37 cellular contexts compared by ENCODE assay signal in the genomic region with DNA sequence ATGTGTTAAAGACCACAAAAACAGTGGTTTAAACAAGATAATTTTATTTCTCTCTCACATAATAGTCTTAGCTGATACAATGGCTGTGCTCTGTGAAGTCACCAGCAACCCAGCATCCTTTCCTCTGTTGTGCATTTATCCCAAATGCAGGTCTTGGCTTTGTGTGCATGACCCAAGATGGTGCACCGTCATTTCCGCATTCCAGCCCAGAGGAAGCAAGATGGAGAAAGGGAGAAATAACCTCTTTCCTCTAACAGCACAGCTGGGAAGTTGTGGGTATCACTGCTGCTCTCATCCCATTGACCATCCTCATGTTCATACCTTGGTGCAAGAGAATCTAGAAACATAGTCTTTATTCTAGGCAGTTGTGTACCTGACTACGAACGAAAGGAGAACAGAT. TPM values are rescaled to one million over a fixed set of nuclear protein-coding genes. Genes with fewer than 3 reads are reported as not detected.
"Had no signal": no experiment of that assay in that cellular context is flagged by ENCODE, and none has a peak within 500 bp of the region (broad histone marks: within the 10 kb centered on the region; RNA-seq: fewer than 3 reads in every experiment).

No MANE protein-coding gene starts in this region.

- H3K4me1 ChIP-seq: adrenal gland, ascending aorta had no signal

- H3K27me3 ChIP-seq: adrenal gland, ascending aorta, body of pancreas, brain microvascular endothelial cell, breast epithelium, cardiac muscle cell had no signal

- H3K9me3 ChIP-seq: adrenal gland, ascending aorta, body of pancreas, breast epithelium had no signal

- DNase-seq: activated effector memory CD4-positive, alpha-beta T cell treated with anti-CD3 and anti-CD28 coated beads, Interleukin-2, amount 50 U/mL, for 16 hours; activated effector memory CD4-positive, alpha-beta T cell treated with Interleukin-2 at 50 U/mL for 16 hours; activated gamma-delta T cell; activated gamma-delta T cell treated with Interleukin-2 at 50 U/mL for 16 hours; activated naive CD4-positive, alpha-beta T cell; activated naive CD4-positive, alpha-beta T cell treated with anti-CD3 and anti-CD28 coated beads for 36 hours; activated naive CD4-positive, alpha-beta T cell treated with anti-CD3 and anti-CD28 coated beads, Interleukin-2, amount 10 ng/mL, durations not matched to agents 7 days and 5 days; activated naive CD4-positive, alpha-beta T cell treated with anti-CD3 and anti-CD28 coated beads, Interleukin-2, amount 50 U/mL, for 16 hours; activated naive CD4-positive, alpha-beta T cell treated with Interleukin-2 at 50 U/mL for 16 hours; activated naive CD8-positive, alpha-beta T cell treated with anti-CD3 and anti-CD28 coated beads for 36 hours; activated naive CD8-positive, alpha-beta T cell treated with anti-CD3 and anti-CD28 coated beads, Interleukin-2, amount 10 ng/mL, durations not matched to agents 7 days and 5 days; activated naive CD8-positive, alpha-beta T cell treated with anti-CD3 and anti-CD28 coated beads, Interleukin-2, amount 50 U/mL, for 24 hours; activated T-cell treated with anti-CD3 and anti-CD28 coated beads, Interleukin-2, amount 50 U/mL, for 1 hour; activated T-cell treated with anti-CD3 and anti-CD28 coated beads, Interleukin-2, amount 50 U/mL, for 24 hours; activated T-cell treated with anti-CD3 and anti-CD28 coated beads, Interleukin-2, amount 50 U/mL, for 4 hours; activated T-cell treated with anti-CD3 and anti-CD28 coated beads, Interleukin-2, amount 50 U/mL, for 48 hours; activated T-cell treated with anti-CD3 and anti-CD28 coated beads, Interleukin-2, amount 50 U/mL, for 72 hours; adrenal gland; amniotic stem cell; amygdala; anterior cingulate cortex; aorta; body of pancreas; brain microvascular endothelial cell; caudate nucleus; central memory CD4-positive, alpha-beta T cell; cerebellar nuclear complex had no signal

- H3K4me3 ChIP-seq: adrenal gland, ascending aorta, body of pancreas, breast epithelium, cardiac muscle cell had no signal

- ATAC-seq: activated naive CD4-positive, alpha-beta T cell treated with anti-CD3 and anti-CD28 coated beads, Interleukin-2, amount 50 U/mL, for 72 hours; activated naive CD8-positive, alpha-beta T cell treated with anti-CD3 and anti-CD28 coated beads, Interleukin-2, amount 50 U/mL, for 24 hours; activated T-cell treated with anti-CD3 and anti-CD28 coated beads, Interleukin-2, amount 50 U/mL, for 4 hours; activated T-cell treated with anti-CD3 and anti-CD28 coated beads, Interleukin-2, amount 50 U/mL, for 72 hours; activated T-helper 17 cell treated with anti-CD3 and anti-CD28 coated beads, Interleukin-2, amount 50 U/mL, for 72 hours; body of pancreas had no signal

- H3K27ac ChIP-seq: adrenal gland, ascending aorta, body of pancreas, brain microvascular endothelial cell, breast epithelium, cardiac muscle cell had no signal

- H3K36me3 ChIP-seq: adrenal gland, ascending aorta, brain microvascular endothelial cell, breast epithelium, cardiac muscle cell had no signal

- FAIRE-seq: astrocyte, bronchial epithelial cell had no signal

RNA-seq across cellular contexts. Expression of a gene that starts 21.8 kb away (rescaled TPM):
- total RNA-seq: activated naive CD4-positive, alpha-beta T cell treated with anti-CD3 and anti-CD28 coated beads for 36 hours; activated naive CD4-positive, alpha-beta T cell treated with anti-CD3 and anti-CD28 coated beads, Interleukin-2, amount 50 U/mL, for 72 hours; activated naive CD8-positive, alpha-beta T cell treated with anti-CD3 and anti-CD28 coated beads for 36 hours; activated naive CD8-positive, alpha-beta T cell treated with anti-CD3 and anti-CD28 coated beads, Interleukin-2, amount 10 ng/mL, durations not matched to agents 7 days and 5 days; activated T-cell treated with anti-CD3 and anti-CD28 coated beads, Interleukin-2, amount 50 U/mL, for 72 hours; activated T-helper 2 cell treated with anti-CD3 and anti-CD28 coated beads, Interferon-gamma antibody, Interleukin-2, Interleukin-4, amounts not matched to agents 10 μg/mL and 5 μg/mL and 100 μg/mL, durations not matched to agents 14 hours and 24 hours and 36 hours; ascending aorta; cardiac septum; chondrocyte had no signal
- polyA plus RNA-seq: cardiac muscle cell had no signal
